1 cellular context compared by ENCODE assay signal in the genomic region with DNA sequence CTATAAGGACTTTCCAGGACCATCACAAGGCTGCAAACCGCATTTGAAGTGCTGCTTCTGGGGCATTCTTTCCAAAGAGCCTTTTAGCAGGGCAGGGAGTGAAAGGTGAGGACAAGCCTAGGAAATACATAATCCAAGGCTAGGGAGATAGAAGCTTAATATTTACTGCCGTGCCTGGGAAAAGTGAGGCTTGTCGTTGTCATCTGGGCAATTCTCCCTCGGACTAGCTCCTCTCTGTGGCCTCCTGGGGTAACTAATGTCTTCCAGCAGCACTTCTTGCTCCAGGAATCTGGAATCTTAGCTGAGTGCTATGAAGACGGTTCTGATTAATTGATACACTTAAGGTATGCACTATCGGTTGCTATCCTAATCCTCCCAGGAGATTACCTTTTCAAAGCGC.
TF ChIP-seq lines count a peak whose summit lies in the region.

No MANE protein-coding gene starts in this region.

TF ChIP-seq in H1, 55 proteins besides CTCF, POLR2A, EP300 and RAD21 (continued from another document):
- TF ChIP-seq TAF1 (IDR thresholded peaks at IDR 0.05; ENCODE audit: low read depth, low read length) (no peak), CREB1 (IDR thresholded peaks at IDR 0.05) (no peak), KDM1A (IDR thresholded peaks at IDR 0.05; ENCODE audit: borderline replicate concordance, low read length) (no peak), HDAC6 (IDR thresholded peaks at IDR 0.05; ENCODE audit: low read depth, low read length) (no peak), RFX5 (IDR thresholded peaks at IDR 0.05; ENCODE audit: borderline replicate concordance, low read depth, low read length) (no peak)
- TF ChIP-seq, protein P1, sequence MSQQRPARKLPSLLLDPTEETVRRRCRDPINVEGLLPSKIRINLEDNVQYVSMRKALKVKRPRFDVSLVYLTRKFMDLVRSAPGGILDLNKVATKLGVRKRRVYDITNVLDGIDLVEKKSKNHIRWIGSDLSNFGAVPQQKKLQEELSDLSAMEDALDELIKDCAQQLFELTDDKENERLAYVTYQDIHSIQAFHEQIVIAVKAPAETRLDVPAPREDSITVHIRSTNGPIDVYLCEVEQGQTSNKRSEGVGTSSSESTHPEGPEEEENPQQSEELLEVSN (IDR thresholded peaks at IDR 0.05) = no peak
